In genomic region chr11:14905104-14906033, GRCh38 we compare ENCODE assay signal across 8 cellular contexts. TPM values are rescaled to one million over a fixed set of nuclear protein-coding genes. Genes with fewer than 3 reads are reported as not detected.
DNase-seq lines count a peak whose midpoint lies in the region; ATAC-seq and TF ChIP-seq lines count a peak whose summit lies in the region.

No MANE protein-coding gene starts in this region.

- intact Hi-C loops in Calu3 (cut with micrococcal nuclease; ENCODE audit: unreplicated experiment), result loop anchor here (5.0 to 10.0 kb wide), 2 partner anchors 261 to 368 kb away; partner anchors contain the start of gene PDE3B
- intact Hi-C loops in posterior cingulate gyrus (cut with DNase I), result loop anchor here (2.0 kb wide), 1 partner anchor 369 kb away; no protein-coding TSS in a partner anchor
- intact Hi-C loops in uterus (cut with DNase I; ENCODE audit: low total_unique reads), result no loop called here

- no TSS peak for BruUV-seq in Calu3 (replicated peaks; lab: Mats Ljungman, UMichigan)

- in situ Hi-C loops in HAP-1 (cut with MboI; ENCODE audit: low sequenced_read_pairs), result loop anchor here (10.0 kb wide), 1 partner anchor 111 kb away; no protein-coding TSS in a partner anchor

- H3K9me3 Mint-ChIP-seq in Calu3 (ENCODE audit: low read depth, unreplicated experiment), result no peaks in the 10 kb centered on the region
- no peaks in the 10 kb centered on the region for H3K9me3 Mint-ChIP-seq in activated T-cell treated with anti-CD3 and anti-CD28 coated beads, Interleukin-2, amount 50 U/mL, for 24 hours

- H3K27me3 ChIP-seq in uterus (no peaks in the 10 kb centered on the region), HAP-1 (ENCODE audit: low read depth) (peaks cover 3% of the 10 kb centered on the region; the same call in 1 of the 2 replicates)

- peak; percentile 57 for ATAC-seq in GM21529 (IDR thresholded peaks at IDR 0.05; ENCODE audit: unreplicated experiment)

- TF ChIP-seq CTCF in Calu3 (IDR thresholded peaks at IDR 0.05; ENCODE audit: unreplicated experiment), result no peak
- peak; percentile 46 for TF ChIP-seq CTCF in fibroblast of pulmonary artery (IDR thresholded peaks at IDR 0.05; ENCODE audit: low read length, missing control alignments)
- TF ChIP-seq CTCF in uterus (IDR thresholded peaks at IDR 0.05), result peak in 1 of 4 experiments; percentile 13

- TF ChIP-seq POLR2A in uterus (IDR thresholded peaks at IDR 0.05), result no peak

- peaks cover 0 to 12% of the 10 kb centered on the region in 2 donors for H3K4me1 ChIP-seq in uterus
- H3K4me1 ChIP-seq in HAP-1, result no peaks in the 10 kb centered on the region

- H3K36me3 Mint-ChIP-seq in Calu3 (ENCODE audit: insufficient read depth, unreplicated experiment), result no peaks in the 10 kb centered on the region
- no peaks in the 10 kb centered on the region for H3K36me3 Mint-ChIP-seq in activated T-cell treated with anti-CD3 and anti-CD28 coated beads, Interleukin-2, amount 50 U/mL, for 24 hours (ENCODE audit: low read depth)

- H3K9me3 ChIP-seq in uterus (no peaks in the 10 kb centered on the region), HAP-1 (no peaks in the 10 kb centered on the region)

- peak overlapping the region; percentile 37 for H3K4me3 Mint-ChIP-seq in Calu3 (ENCODE audit: low read depth, unreplicated experiment)
- peak overlapping the region; percentile 83 for H3K4me3 Mint-ChIP-seq in activated T-cell treated with anti-CD3 and anti-CD28 coated beads, Interleukin-2, amount 50 U/mL, for 24 hours

- no peaks in the 10 kb centered on the region for H3K36me3 ChIP-seq in uterus
- no peaks in the 10 kb centered on the region for H3K36me3 ChIP-seq in HAP-1 (replicated peaks)

- DNase-seq in Calu3 (no peak), Kasumi-1 (lab: John Stamatoyannopoulos, UW) (peak; percentile 64 to 70), fibroblast of pulmonary artery (ENCODE audit: low read depth) (peak; percentile 35), posterior cingulate gyrus (peak in 8 of 10 donors; percentile 8 to 85 (median 28)), uterus (peak; percentile 17 to 22), HAP-1 (ENCODE audit: low spot score in 2 of 2) (no peak)
- peak; percentile 84 for DNase-seq in activated T-cell treated with anti-CD3 and anti-CD28 coated beads, Interleukin-2, amount 50 U/mL, for 24 hours

- no peaks in the 10 kb centered on the region for H3K27me3 Mint-ChIP-seq in Calu3 (ENCODE audit: unreplicated experiment)
- H3K27me3 Mint-ChIP-seq in activated T-cell treated with anti-CD3 and anti-CD28 coated beads, Interleukin-2, amount 50 U/mL, for 24 hours, result no peaks in the 10 kb centered on the region

- CTCF ChIA-PET in Calu3 (lab: Charles Lee), result interaction anchor here (3.4 to 4.5 kb wide), 2 partner anchors 116 to 170 kb away, joined by 84 to 124 read pairs; partner anchors contain the start of gene CALCB

- H3K27ac ChIP-seq in uterus, result no peak overlapping the region

- H3K4me3 ChIP-seq in fibroblast of pulmonary artery (replicated peaks; ENCODE audit: low read depth, low read length) (peak overlapping the region; percentile 59), uterus (peak overlapping the region; percentile 38 to 39), HAP-1 (no peak overlapping the region)

- H3K4me1 Mint-ChIP-seq in Calu3 (ENCODE audit: low read depth, unreplicated experiment), result peaks cover 11% of the 10 kb centered on the region
- peaks cover 51% of the 10 kb centered on the region for H3K4me1 Mint-ChIP-seq in activated T-cell treated with anti-CD3 and anti-CD28 coated beads, Interleukin-2, amount 50 U/mL, for 24 hours (ENCODE audit: low read depth)

- H3K27ac Mint-ChIP-seq in Calu3 (ENCODE audit: unreplicated experiment), result no peak overlapping the region
- peak overlapping the region; percentile 81 for H3K27ac Mint-ChIP-seq in activated T-cell treated with anti-CD3 and anti-CD28 coated beads, Interleukin-2, amount 50 U/mL, for 24 hours

RNA-seq across cellular contexts. Expression of gene CYP2R1, which starts 13.3 kb away (rescaled TPM):
- 21.0 and 21.4 TPM in 2 replicates for total RNA-seq in Calu3 (2022)
- total RNA-seq in uterus, result 10 to 100 TPM in 3 of 4 donors, 1 to 10 TPM in 1; 5.6 to 20.6 (median 12.9) TPM

Comparison
In these comparisons a context has a peak if more than half of its experiments do, and no peak if none do; other contexts are left out.
1. DNase-seq: peak in Kasumi-1 (2 of 2), activated T-cell treated with anti-CD3 and anti-CD28 coated beads, Interleukin-2, amount 50 U/mL, for 24 hours (single experiment), fibroblast of pulmonary artery (single experiment), posterior cingulate gyrus (8 of 10) and uterus (2 of 2); none in Calu3 (single experiment) and HAP-1 (0 of 2).